Comparison of ENCODE assay signal across 21 cellular contexts in the genomic region with DNA sequence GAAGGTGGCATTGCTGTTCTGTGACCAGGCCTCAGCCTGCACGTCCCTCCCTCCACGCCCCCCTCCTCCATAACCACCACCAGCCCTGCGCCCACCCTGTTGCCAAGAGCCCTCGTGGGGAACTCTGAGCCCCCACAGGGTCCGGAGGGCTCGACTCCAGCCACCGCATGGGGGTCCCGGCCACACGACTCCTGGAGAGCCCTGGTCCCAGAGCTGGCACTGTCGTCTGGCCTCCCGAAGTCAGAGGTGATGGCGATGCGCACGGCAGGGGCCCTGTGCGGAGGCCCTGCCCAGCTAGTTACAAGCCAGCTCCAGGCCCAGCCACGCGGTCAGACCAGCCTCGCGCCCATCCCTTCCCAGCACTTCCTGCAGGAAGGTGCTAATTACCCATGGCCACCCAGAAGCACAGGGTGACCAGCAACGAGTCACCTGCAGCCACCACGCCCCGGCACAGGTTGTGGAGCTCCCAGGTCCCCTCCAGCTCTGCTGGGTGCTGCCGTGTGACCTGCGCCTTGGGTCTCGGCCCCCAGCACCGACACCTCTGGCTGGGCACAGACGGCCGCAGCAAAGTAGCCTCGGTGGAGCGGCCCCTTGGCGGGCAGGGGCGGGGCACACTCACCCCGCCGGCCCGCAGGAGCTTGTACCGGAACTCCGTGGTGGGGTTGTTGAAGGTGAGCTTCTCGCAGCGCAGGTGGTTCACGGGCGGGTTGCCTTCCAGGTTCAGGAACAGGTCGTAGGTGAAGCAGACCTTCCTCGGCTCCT. TPM values are rescaled to one million over a fixed set of nuclear protein-coding genes. Genes with fewer than 3 reads are reported as not detected.
A peak's percentile ranks its signal among the peaks of the same experiment; 100 is the strongest.
DNase-seq lines count a peak whose midpoint lies in the region; ATAC-seq and TF ChIP-seq lines count a peak whose summit lies in the region.
"Had no signal": no experiment of that assay in that cellular context is flagged by ENCODE, and none has a peak within 500 bp of the region (broad histone marks: within the 10 kb centered on the region; RNA-seq: fewer than 3 reads in every experiment).

No MANE protein-coding gene starts in this region.

- H3K4me1 ChIP-seq in heart right ventricle = peaks cover 20 to 50% (median 35%) of the 10 kb centered on the region in 9 donors

- CTCF ChIA-PET in WTC11 (lab: Charles Lee) = interaction anchor here (2.7 kb wide), 1 partner anchor 12 kb away, joined by 18 read pairs; no protein-coding TSS in a partner anchor

- ATAC-seq in Right ventricle myocardium inferior (no peak), heart right ventricle (no peak), WTC11 (no peak)
- ATAC-seq in stimulated activated effector memory CD8-positive, alpha-beta T cell treated with anti-CD3 and anti-CD28 coated beads, Interleukin-12 subunit alpha, Interleukin-12 subunit beta, amount 100 ng/mL, for 72 hours = no peak
- ATAC-seq: stimulated activated naive B cell treated with anti-CD40 and anti-IgM and Interleukin-4, amounts not matched to agents 10 μg/mL and 1 μg/mL and 100 μg/mL, for 72 hours had no signal

- H3K36me3 ChIP-seq in heart right ventricle = peaks cover 0 to 42% (median 0%) of the 10 kb centered on the region in 9 donors

- WGBS in heart right ventricle, 2 donors = 92 to 94% methylated on average over 43 of the region's 43 CpGs

- H3K27ac ChIP-seq in heart right ventricle = no peak overlapping the region
- H3K27ac ChIP-seq: prostate gland had no signal

- intact Hi-C loops in Right ventricle myocardium inferior (cut with DNase I) = no loop called here
- intact Hi-C loops in heart right ventricle (cut with DNase I) = loop anchor here in 5 of 10 donors (5.0 to 10.0 kb wide), 3 partner anchors 42 to 185 kb away; partner anchors contain the start of gene MLLT1 (in 2 of the 5)

- TF ChIP-seq CTCF in heart right ventricle (IDR thresholded peaks at IDR 0.05) = no peak
- no peak for TF ChIP-seq CTCF in WTC11 (IDR thresholded peaks at IDR 0.05)

- no peaks in the 10 kb centered on the region for H3K27me3 ChIP-seq in heart right ventricle

- no peak overlapping the region for H3K4me3 ChIP-seq in heart right ventricle
- H3K4me3 ChIP-seq: prostate gland, skin epidermis had no signal

- DNase-seq in Right ventricle myocardium inferior (ENCODE audit: missing footprints) = peak; percentile 45
- DNase-seq in heart right ventricle = no peak
- DNase-seq in HK-2 (ENCODE audit: unreplicated experiment) = peak; percentile 25
- peak; percentile 7 for DNase-seq in iPS-NIHi11 (ENCODE audit: low spot score)
- no peak for DNase-seq in stimulated activated effector memory CD8-positive, alpha-beta T cell treated with anti-CD3 and anti-CD28 coated beads, Interleukin-12 subunit alpha, Interleukin-12 subunit beta, amount 100 ng/mL, for 72 hours (ENCODE audit: low spot score in 2 of 2)
- DNase-seq in WTC11 (ENCODE audit: low spot score) = no peak
- no peak for DNase-seq in retina
- DNase-seq in NCI-H1694 (lab: John Stamatoyannopoulos, UW) = no peak
- DNase-seq: activated CD4-positive, alpha-beta memory T cell treated with anti-CD3 and anti-CD28 coated beads, Interleukin-2, amount 10 ng/mL, durations not matched to agents 7 days and 5 days; activated gamma-delta T cell; cortex of kidney; NCI-H1436 treated with DMSO at 0.1 percent for 48 hours; NCI-H2171; NCI-H526 treated with DMSO at 0.1 percent for 48 hours; stimulated activated CD4-positive, alpha-beta T cell treated with anti-CD3 and anti-CD28 coated beads, Interleukin-2, amount 100 ng/mL, for 24 hours; stimulated activated naive B cell treated with anti-CD40 and anti-IgM and Interleukin-4, amounts not matched to agents 10 μg/mL and 1 μg/mL and 100 μg/mL, for 72 hours; T1000 had no signal

- no peaks in the 10 kb centered on the region for H3K27me3 Mint-ChIP-seq in WTC11 (ENCODE audit: low read depth)
- H3K27me3 Mint-ChIP-seq: activated CD4-positive, alpha-beta memory T cell treated with anti-CD3 and anti-CD28 coated beads, Interleukin-2, amount 10 ng/mL, durations not matched to agents 7 days and 5 days; brain; stimulated activated naive B cell treated with anti-CD40 and anti-IgM and Interleukin-4, amounts not matched to agents 10 μg/mL and 1 μg/mL and 100 μg/mL, for 72 hours had no signal

- peaks cover 29% of the 10 kb centered on the region for H3K36me3 Mint-ChIP-seq in stimulated activated effector memory CD8-positive, alpha-beta T cell treated with anti-CD3 and anti-CD28 coated beads, Interleukin-12 subunit alpha, Interleukin-12 subunit beta, amount 100 ng/mL, for 72 hours
- peaks cover 12% of the 10 kb centered on the region for H3K36me3 Mint-ChIP-seq in WTC11

- H3K9me3 ChIP-seq in heart right ventricle = no peaks in the 10 kb centered on the region
- H3K9me3 ChIP-seq: prostate gland had no signal

- H3K4me1 Mint-ChIP-seq in stimulated activated effector memory CD8-positive, alpha-beta T cell treated with anti-CD3 and anti-CD28 coated beads, Interleukin-12 subunit alpha, Interleukin-12 subunit beta, amount 100 ng/mL, for 72 hours = peaks cover 32% of the 10 kb centered on the region
- peaks cover 13% of the 10 kb centered on the region for H3K4me1 Mint-ChIP-seq in WTC11

- H3K27ac Mint-ChIP-seq in stimulated activated effector memory CD8-positive, alpha-beta T cell treated with anti-CD3 and anti-CD28 coated beads, Interleukin-12 subunit alpha, Interleukin-12 subunit beta, amount 100 ng/mL, for 72 hours = peak overlapping the region; percentile 71
- no peak overlapping the region for H3K27ac Mint-ChIP-seq in WTC11
- H3K27ac Mint-ChIP-seq: activated CD4-positive, alpha-beta memory T cell treated with anti-CD3 and anti-CD28 coated beads, Interleukin-2, amount 10 ng/mL, durations not matched to agents 7 days and 5 days; stimulated activated naive B cell treated with anti-CD40 and anti-IgM and Interleukin-4, amounts not matched to agents 10 μg/mL and 1 μg/mL and 100 μg/mL, for 72 hours had no signal

- H3K9me3 Mint-ChIP-seq in stimulated activated effector memory CD8-positive, alpha-beta T cell treated with anti-CD3 and anti-CD28 coated beads, Interleukin-12 subunit alpha, Interleukin-12 subunit beta, amount 100 ng/mL, for 72 hours = no peaks in the 10 kb centered on the region
- H3K9me3 Mint-ChIP-seq in WTC11 = no peaks in the 10 kb centered on the region
- H3K9me3 Mint-ChIP-seq: activated CD4-positive, alpha-beta memory T cell treated with anti-CD3 and anti-CD28 coated beads, Interleukin-2, amount 10 ng/mL, durations not matched to agents 7 days and 5 days; brain; neural crest cell; stimulated activated naive B cell treated with anti-CD40 and anti-IgM and Interleukin-4, amounts not matched to agents 10 μg/mL and 1 μg/mL and 100 μg/mL, for 72 hours had no signal

- no peak overlapping the region for H3K4me3 Mint-ChIP-seq in stimulated activated effector memory CD8-positive, alpha-beta T cell treated with anti-CD3 and anti-CD28 coated beads, Interleukin-12 subunit alpha, Interleukin-12 subunit beta, amount 100 ng/mL, for 72 hours
- no peak overlapping the region for H3K4me3 Mint-ChIP-seq in WTC11
- H3K4me3 Mint-ChIP-seq: activated CD4-positive, alpha-beta memory T cell treated with anti-CD3 and anti-CD28 coated beads, Interleukin-2, amount 10 ng/mL, durations not matched to agents 7 days and 5 days; neural crest cell; stimulated activated naive B cell treated with anti-CD40 and anti-IgM and Interleukin-4, amounts not matched to agents 10 μg/mL and 1 μg/mL and 100 μg/mL, for 72 hours had no signal

- POLR2A ChIA-PET in WTC11 (lab: Charles Lee) = no interaction called here

TF ChIP-seq in WTC11, 78 proteins besides CTCF, POLR2A, EP300 and RAD21 (continues in another document):
- TF ChIP-seq JUN (CRISPR knock-in tag; IDR thresholded peaks at IDR 0.05) = no peak
- TF ChIP-seq, protein P1, sequence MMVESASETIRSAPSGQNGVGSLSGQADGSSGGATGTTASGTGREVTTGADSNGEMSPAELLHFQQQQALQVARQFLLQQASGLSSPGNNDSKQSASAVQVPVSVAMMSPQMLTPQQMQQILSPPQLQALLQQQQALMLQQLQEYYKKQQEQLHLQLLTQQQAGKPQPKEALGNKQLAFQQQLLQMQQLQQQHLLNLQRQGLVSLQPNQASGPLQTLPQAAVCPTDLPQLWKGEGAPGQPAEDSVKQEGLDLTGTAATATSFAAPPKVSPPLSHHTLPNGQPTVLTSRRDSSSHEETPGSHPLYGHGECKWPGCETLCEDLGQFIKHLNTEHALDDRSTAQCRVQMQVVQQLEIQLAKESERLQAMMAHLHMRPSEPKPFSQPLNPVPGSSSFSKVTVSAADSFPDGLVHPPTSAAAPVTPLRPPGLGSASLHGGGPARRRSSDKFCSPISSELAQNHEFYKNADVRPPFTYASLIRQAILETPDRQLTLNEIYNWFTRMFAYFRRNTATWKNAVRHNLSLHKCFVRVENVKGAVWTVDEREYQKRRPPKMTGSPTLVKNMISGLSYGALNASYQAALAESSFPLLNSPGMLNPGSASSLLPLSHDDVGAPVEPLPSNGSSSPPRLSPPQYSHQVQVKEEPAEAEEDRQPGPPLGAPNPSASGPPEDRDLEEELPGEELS (CRISPR knock-in tag; IDR thresholded peaks at IDR 0.05) = no peak

RNA-seq across cellular contexts. Expression of gene MLLT1, which starts 49.6 kb away (rescaled TPM):
- total RNA-seq in Right ventricle myocardium inferior (40.1 TPM), heart right ventricle (10 to 100 TPM; 27.6 to 48.3 (median 32.4) TPM), WTC11 (2021) (49.9 to 58.2 TPM (median 50.2 TPM) in 3 replicates)
- polyA plus RNA-seq in heart right ventricle = 10 to 100 TPM; 21.4 to 28.7 TPM

Comparison
In these comparisons a context has a peak if more than half of its experiments do, and no peak if none do; other contexts are left out.
1. DNase-seq: peak in Right ventricle myocardium inferior (single experiment), HK-2 (single experiment) and iPS-NIHi11 (single experiment); none in heart right ventricle (0 of 2), stimulated activated effector memory CD8-positive, alpha-beta T cell treated with anti-CD3 and anti-CD28 coated beads, Interleukin-12 subunit alpha, Interleukin-12 subunit beta, amount 100 ng/mL, for 72 hours (0 of 2), WTC11 (single experiment), retina (single experiment) and NCI-H1694 (single experiment).